ENCODE assay signal across 5 cellular contexts in the genomic region with DNA sequence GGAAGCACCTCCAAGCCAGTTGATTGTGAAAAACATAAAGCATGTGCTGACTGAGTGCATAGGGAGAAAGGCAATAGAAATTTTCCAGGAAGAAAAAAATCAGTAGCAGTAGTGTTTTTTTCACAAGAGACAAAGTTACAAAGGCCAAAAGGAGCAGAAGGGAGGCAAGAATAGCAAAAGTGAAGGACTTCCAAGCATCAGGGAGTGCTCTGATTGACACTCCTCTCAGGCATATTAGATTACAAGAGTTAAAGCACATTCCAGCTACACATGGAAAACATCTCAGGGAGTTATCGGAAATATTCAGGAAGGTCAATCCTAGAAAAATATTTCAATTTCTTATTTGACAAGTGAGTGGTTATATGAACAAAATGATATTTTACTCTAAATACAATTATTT.
"Had no signal": no experiment of that assay in that cellular context is flagged by ENCODE, and none has a peak within 500 bp of the region (broad histone marks: within the 10 kb centered on the region; RNA-seq: fewer than 3 reads in every experiment).

No MANE protein-coding gene starts in this region.

- H3K36me3 Mint-ChIP-seq: IgD-negative memory B cell had no signal

- H3K4me3 Mint-ChIP-seq: GM23338, H9, HFFc6, IgD-negative memory B cell had no signal

- H3K4me1 Mint-ChIP-seq: GM23338, H9, IgD-negative memory B cell had no signal

- H3K27ac Mint-ChIP-seq: GM23338, H9, HFFc6, IgD-negative memory B cell had no signal

- H3K27me3 Mint-ChIP-seq: IgD-negative memory B cell had no signal

- DNase-seq: H9, HCEC 1CT, HFFc6 had no signal
